8 cellular contexts compared by ENCODE assay signal in genomic region chr16:58000706-58001676, GRCh38. TPM values are rescaled to one million over a fixed set of nuclear protein-coding genes. Genes with fewer than 3 reads are reported as not detected.
DNase-seq lines count a peak whose midpoint lies in the region; ATAC-seq and TF ChIP-seq lines count a peak whose summit lies in the region.

A gene with protein sequence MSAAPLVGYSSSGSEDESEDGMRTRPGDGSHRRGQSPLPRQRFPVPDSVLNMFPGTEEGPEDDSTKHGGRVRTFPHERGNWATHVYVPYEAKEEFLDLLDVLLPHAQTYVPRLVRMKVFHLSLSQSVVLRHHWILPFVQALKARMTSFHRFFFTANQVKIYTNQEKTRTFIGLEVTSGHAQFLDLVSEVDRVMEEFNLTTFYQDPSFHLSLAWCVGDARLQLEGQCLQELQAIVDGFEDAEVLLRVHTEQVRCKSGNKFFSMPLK (plus strand): TSS chr16:58001407. CDS start chr16:58001484, 77 bp downstream.

- in situ Hi-C loops in KBM-7 (cut with MboI; ENCODE audit: low pct_unique_long_range_greater_than_20kb, low sequenced_read_pairs) = no loop called here

- ATAC-seq in GM21717 (IDR thresholded peaks at IDR 0.05; ENCODE audit: unreplicated experiment) (peak; percentile 82), gastroesophageal sphincter (peak; percentile 90)

- 2% methylated on average over 12 of the region's 81 CpGs; no CpG with 5 or more reads in 1 of the 2 donors for WGBS in gastroesophageal sphincter (ENCODE audit: low coverage in 1 of 2), 2 donors

- H3K9me3 ChIP-seq in gastroesophageal sphincter = no peaks in the 10 kb centered on the region

- H3K27me3 ChIP-seq in gastroesophageal sphincter = no peaks in the 10 kb centered on the region

- DNase-seq in ELR (ENCODE audit: low read depth) (peak; percentile 91), KBM-7 (peak; percentile 91), SHP77 treated with DMSO at 0.1 percent for 48 hours (lab: John Stamatoyannopoulos, UW) (peak; percentile 40), occipital lobe (lab: John Stamatoyannopoulos, UW) (peak; percentile 80)
- peak; percentile 84 for DNase-seq in activated naive CD4-positive, alpha-beta T cell treated with Interleukin-2 at 50 U/mL for 16 hours

- TF ChIP-seq EP300 in gastroesophageal sphincter (IDR thresholded peaks at IDR 0.05) = no peak

- peak in 3 of 4 experiments; percentile 65 to 83 (median 73) for TF ChIP-seq CTCF in gastroesophageal sphincter (IDR thresholded peaks at IDR 0.05)

- peaks cover 0 to 42% (median 21%) of the 10 kb centered on the region in 3 donors for H3K4me1 ChIP-seq in gastroesophageal sphincter

- TF ChIP-seq POLR2A in gastroesophageal sphincter (IDR thresholded peaks at IDR 0.05) = peak; percentile 61 to 75

- peaks cover 0 to 41% of the 10 kb centered on the region in 2 donors for H3K36me3 ChIP-seq in gastroesophageal sphincter

- H3K27ac ChIP-seq in gastroesophageal sphincter (peak within 1 kb of the TSS; percentile 84 to 92 (median 88)), temporal lobe (ENCODE audit: low read depth, low read length) (peak within 1 kb of the TSS; percentile 80)

- peak within 1 kb of the TSS; percentile 72 to 85 for H3K4me3 ChIP-seq in gastroesophageal sphincter

RNA-seq across cellular contexts. Expression of the gene that starts here (rescaled TPM):
- total RNA-seq in gastroesophageal sphincter = 10 to 100 TPM; 18.2 to 87.1 (median 27.6) TPM
- total RNA-seq in occipital lobe = 5.0 TPM
- total RNA-seq in temporal lobe = 10.8 TPM

Comparison
In these comparisons a context has a peak if more than half of its experiments do, and no peak if none do; other contexts are left out.
1. Peak in every context shown above with its lines: DNase-seq, ATAC-seq, H3K4me3 ChIP-seq and H3K27ac ChIP-seq.
2. DNase-seq: peak in every context shown above with its lines; median percentile 91 in ELR; 91 in KBM-7; 84 in activated naive CD4-positive, alpha-beta T cell treated with Interleukin-2 at 50 U/mL for 16 hours; 80 in occipital lobe; 40 in SHP77 treated with DMSO at 0.1 percent for 48 hours.